ENCODE assay signal across 1 cellular context in genomic region chr18:79068946-79069791, GRCh38.
A peak's percentile ranks its signal among the peaks of the same experiment; 100 is the strongest.
TF ChIP-seq lines count a peak whose summit lies in the region.

ATP9B (plus strand) TSS chr18:79069394; CDS start chr18:79069411, 17 bp downstream.

TF ChIP-seq in HEK293, 187 proteins besides CTCF, POLR2A, EP300 and RAD21 (continued from another document and continues in another):
- TF ChIP-seq, protein P1, sequence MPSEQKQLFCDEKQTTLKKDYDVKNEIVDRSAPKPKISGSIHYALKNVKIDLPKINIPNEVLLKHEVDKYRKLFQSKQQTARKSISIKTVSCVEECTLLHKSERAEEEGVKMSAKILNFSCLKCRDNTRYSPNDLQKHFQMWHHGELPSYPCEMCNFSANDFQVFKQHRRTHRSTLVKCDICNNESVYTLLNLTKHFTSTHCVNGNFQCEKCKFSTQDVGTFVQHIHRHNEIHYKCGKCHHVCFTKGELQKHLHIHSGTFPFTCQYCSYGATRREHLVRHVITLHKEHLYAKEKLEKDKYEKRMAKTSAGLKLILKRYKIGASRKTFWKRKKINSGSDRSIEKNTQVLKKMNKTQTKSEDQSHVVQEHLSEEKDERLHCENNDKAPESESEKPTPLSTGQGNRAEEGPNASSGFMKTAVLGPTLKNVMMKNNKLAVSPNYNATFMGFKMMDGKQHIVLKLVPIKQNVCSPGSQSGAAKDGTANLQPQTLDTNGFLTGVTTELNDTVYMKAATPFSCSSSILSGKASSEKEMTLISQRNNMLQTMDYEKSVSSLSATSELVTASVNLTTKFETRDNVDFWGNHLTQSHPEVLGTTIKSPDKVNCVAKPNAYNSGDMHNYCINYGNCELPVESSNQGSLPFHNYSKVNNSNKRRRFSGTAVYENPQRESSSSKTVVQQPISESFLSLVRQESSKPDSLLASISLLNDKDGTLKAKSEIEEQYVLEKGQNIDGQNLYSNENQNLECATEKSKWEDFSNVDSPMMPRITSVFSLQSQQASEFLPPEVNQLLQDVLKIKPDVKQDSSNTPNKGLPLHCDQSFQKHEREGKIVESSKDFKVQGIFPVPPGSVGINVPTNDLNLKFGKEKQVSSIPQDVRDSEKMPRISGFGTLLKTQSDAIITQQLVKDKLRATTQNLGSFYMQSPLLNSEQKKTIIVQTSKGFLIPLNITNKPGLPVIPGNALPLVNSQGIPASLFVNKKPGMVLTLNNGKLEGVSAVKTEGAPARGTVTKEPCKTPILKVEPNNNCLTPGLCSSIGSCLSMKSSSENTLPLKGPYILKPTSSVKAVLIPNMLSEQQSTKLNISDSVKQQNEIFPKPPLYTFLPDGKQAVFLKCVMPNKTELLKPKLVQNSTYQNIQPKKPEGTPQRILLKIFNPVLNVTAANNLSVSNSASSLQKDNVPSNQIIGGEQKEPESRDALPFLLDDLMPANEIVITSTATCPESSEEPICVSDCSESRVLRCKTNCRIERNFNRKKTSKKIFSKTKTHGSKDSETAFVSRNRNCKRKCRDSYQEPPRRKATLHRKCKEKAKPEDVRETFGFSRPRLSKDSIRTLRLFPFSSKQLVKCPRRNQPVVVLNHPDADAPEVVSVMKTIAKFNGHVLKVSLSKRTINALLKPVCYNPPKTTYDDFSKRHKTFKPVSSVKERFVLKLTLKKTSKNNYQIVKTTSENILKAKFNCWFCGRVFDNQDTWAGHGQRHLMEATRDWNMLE (tag by site-specific recombination; conservative IDR thresholded peaks at IDR 0.05; ENCODE audit: low read depth): 0 out of 2 replicates have a peak, but pooled peaks have one; percentile 11
- peak; percentile 66 for TF ChIP-seq YY1 (tag by site-specific recombination; IDR thresholded peaks at IDR 0.05)
- no peak for TF ChIP-seq ZNF560 (tag by site-specific recombination; IDR thresholded peaks at IDR 0.05; ENCODE audit: borderline replicate concordance)
- TF ChIP-seq, protein P2, sequence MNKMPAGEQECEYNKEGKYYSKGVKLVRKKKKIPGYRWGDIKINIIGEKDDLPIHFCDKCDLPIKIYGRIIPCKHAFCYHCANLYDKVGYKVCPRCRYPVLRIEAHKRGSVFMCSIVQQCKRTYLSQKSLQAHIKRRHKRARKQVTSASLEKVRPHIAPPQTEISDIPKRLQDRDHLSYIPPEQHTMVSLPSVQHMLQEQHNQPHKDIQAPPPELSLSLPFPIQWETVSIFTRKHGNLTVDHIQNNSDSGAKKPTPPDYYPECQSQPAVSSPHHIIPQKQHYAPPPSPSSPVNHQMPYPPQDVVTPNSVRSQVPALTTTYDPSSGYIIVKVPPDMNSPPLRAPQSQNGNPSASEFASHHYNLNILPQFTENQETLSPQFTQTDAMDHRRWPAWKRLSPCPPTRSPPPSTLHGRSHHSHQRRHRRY (tag by site-specific recombination; IDR thresholded peaks at IDR 0.05): no peak
- TF ChIP-seq ZNF221 (tag by site-specific recombination; IDR thresholded peaks at IDR 0.05; ENCODE audit: borderline replicate concordance): no peak
- TF ChIP-seq ZNF202 (tag by site-specific recombination; IDR thresholded peaks at IDR 0.05; ENCODE audit: borderline replicate concordance): no peak
- TF ChIP-seq ZNF677 (tag by site-specific recombination; IDR thresholded peaks at IDR 0.05): 0 out of 2 replicates have a peak, but pooled peaks have one; percentile 4
- no peak for TF ChIP-seq ZNF292 (tag by site-specific recombination; IDR thresholded peaks at IDR 0.05; ENCODE audit: borderline replicate concordance, low read depth)
- peak; percentile 68 for TF ChIP-seq KLF1 (tag by site-specific recombination; IDR thresholded peaks at IDR 0.05)
- TF ChIP-seq ZNF768 (tag by site-specific recombination; IDR thresholded peaks at IDR 0.05): no peak
- TF ChIP-seq ZNF558 (tag by site-specific recombination; IDR thresholded peaks at IDR 0.05): no peak
- TF ChIP-seq HOXD13 (CRISPR knock-in tag; IDR thresholded peaks at IDR 0.05; ENCODE audit: borderline replicate concordance): no peak
- TF ChIP-seq, protein P3, sequence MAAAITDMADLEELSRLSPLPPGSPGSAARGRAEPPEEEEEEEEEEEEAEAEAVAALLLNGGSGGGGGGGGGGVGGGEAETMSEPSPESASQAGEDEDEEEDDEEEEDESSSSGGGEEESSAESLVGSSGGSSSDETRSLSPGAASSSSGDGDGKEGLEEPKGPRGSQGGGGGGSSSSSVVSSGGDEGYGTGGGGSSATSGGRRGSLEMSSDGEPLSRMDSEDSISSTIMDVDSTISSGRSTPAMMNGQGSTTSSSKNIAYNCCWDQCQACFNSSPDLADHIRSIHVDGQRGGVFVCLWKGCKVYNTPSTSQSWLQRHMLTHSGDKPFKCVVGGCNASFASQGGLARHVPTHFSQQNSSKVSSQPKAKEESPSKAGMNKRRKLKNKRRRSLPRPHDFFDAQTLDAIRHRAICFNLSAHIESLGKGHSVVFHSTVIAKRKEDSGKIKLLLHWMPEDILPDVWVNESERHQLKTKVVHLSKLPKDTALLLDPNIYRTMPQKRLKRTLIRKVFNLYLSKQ (tag by site-specific recombination; IDR thresholded peaks at IDR 0.05; ENCODE audit: borderline replicate concordance): no peak
- 0 out of 2 replicates have a peak, but pooled peaks have one; percentile 7 for TF ChIP-seq ZSCAN4 (tag by site-specific recombination; IDR thresholded peaks at IDR 0.05)
- TF ChIP-seq ZNF423 (tag by site-specific recombination; IDR thresholded peaks at IDR 0.05): no peak
- TF ChIP-seq ZNF658 (tag by site-specific recombination; IDR thresholded peaks at IDR 0.05): no peak
- TF ChIP-seq PRDM1 (tag by site-specific recombination; IDR thresholded peaks at IDR 0.05): peak; percentile 77
- TF ChIP-seq ZSCAN16 (tag by site-specific recombination; IDR thresholded peaks at IDR 0.05): no peak
- no peak for TF ChIP-seq ZNF704 (tag by site-specific recombination; IDR thresholded peaks at IDR 0.05)
- TF ChIP-seq ZNF335 (tag by site-specific recombination; conservative IDR thresholded peaks at IDR 0.05): peak; percentile 24
- TF ChIP-seq, protein P4, sequence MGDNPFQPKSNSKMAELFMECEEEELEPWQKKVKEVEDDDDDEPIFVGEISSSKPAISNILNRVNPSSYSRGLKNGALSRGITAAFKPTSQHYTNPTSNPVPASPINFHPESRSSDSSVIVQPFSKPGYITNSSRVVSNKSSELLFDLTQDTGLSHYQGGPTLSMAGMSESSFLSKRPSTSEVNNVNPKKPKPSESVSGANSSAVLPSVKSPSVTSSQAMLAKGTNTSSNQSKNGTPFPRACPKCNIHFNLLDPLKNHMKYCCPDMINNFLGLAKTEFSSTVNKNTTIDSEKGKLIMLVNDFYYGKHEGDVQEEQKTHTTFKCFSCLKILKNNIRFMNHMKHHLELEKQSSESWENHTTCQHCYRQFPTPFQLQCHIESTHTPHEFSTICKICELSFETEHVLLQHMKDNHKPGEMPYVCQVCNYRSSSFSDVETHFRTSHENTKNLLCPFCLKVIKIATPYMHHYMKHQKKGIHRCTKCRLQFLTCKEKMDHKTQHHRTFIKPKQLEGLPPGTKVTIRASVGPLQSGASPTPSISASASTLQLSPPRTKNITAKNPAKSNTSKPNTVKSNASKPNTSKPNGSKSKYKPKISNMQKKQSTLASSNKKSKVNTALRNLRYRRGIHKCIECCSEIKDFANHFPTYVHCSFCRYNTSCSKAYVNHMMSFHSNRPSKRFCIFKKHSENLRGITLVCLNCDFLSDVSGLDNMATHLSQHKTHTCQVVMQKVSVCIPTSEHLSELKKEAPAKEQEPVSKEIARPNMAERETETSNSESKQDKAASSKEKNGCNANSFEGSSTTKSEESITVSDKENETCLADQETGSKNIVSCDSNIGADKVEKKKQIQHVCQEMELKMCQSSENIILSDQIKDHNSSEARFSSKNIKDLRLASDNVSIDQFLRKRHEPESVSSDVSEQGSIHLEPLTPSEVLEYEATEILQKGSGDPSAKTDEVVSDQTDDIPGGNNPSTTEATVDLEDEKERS (tag by site-specific recombination; IDR thresholded peaks at IDR 0.05): peak; percentile 25; the same call in 1 of the 2 replicates
- TF ChIP-seq ZBTB1 (tag by site-specific recombination; IDR thresholded peaks at IDR 0.05): no peak
- TF ChIP-seq ZNF37A (tag by site-specific recombination; IDR thresholded peaks at IDR 0.05): no peak
- peak; percentile 82 for TF ChIP-seq EGR2 (tag by site-specific recombination; IDR thresholded peaks at IDR 0.05; ENCODE audit: low read depth)
- no peak for TF ChIP-seq REPIN1 (tag by site-specific recombination; IDR thresholded peaks at IDR 0.05; ENCODE audit: low read depth)
- no peak for TF ChIP-seq TRIM28 (IDR thresholded peaks at IDR 0.05; ENCODE audit: borderline replicate concordance, low read length)
- TF ChIP-seq ZBTB21 (tag by site-specific recombination; IDR thresholded peaks at IDR 0.05): peak; percentile 98
- TF ChIP-seq, protein P5, sequence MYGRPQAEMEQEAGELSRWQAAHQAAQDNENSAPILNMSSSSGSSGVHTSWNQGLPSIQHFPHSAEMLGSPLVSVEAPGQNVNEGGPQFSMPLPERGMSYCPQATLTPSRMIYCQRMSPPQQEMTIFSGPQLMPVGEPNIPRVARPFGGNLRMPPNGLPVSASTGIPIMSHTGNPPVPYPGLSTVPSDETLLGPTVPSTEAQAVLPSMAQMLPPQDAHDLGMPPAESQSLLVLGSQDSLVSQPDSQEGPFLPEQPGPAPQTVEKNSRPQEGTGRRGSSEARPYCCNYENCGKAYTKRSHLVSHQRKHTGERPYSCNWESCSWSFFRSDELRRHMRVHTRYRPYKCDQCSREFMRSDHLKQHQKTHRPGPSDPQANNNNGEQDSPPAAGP (tag by site-specific recombination; IDR thresholded peaks at IDR 0.05): peak; percentile 80; the same call in 1 of the 2 replicates
- TF ChIP-seq, protein P6, sequence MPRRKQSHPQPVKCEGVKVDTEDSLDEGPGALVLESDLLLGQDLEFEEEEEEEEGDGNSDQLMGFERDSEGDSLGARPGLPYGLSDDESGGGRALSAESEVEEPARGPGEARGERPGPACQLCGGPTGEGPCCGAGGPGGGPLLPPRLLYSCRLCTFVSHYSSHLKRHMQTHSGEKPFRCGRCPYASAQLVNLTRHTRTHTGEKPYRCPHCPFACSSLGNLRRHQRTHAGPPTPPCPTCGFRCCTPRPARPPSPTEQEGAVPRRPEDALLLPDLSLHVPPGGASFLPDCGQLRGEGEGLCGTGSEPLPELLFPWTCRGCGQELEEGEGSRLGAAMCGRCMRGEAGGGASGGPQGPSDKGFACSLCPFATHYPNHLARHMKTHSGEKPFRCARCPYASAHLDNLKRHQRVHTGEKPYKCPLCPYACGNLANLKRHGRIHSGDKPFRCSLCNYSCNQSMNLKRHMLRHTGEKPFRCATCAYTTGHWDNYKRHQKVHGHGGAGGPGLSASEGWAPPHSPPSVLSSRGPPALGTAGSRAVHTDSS (tag by site-specific recombination; IDR thresholded peaks at IDR 0.05): no peak; the same call in 1 of the 2 replicates
- TF ChIP-seq ZNF214 (tag by site-specific recombination; IDR thresholded peaks at IDR 0.05; ENCODE audit: borderline replicate concordance): no peak
- no peak for TF ChIP-seq BCL6B (tag by site-specific recombination; IDR thresholded peaks at IDR 0.05)
- no peak for TF ChIP-seq ZNF114 (tag by site-specific recombination; IDR thresholded peaks at IDR 0.05)
- TF ChIP-seq WT1 (tag by site-specific recombination; IDR thresholded peaks at IDR 0.05): no peak
- peak; percentile 78 for TF ChIP-seq SP7 (tag by site-specific recombination; IDR thresholded peaks at IDR 0.05)
- no peak for TF ChIP-seq ZNF175 (tag by site-specific recombination; IDR thresholded peaks at IDR 0.05)
- no peak for TF ChIP-seq GFI1B (tag by site-specific recombination; IDR thresholded peaks at IDR 0.05)
- no peak for TF ChIP-seq ZNF157 (tag by site-specific recombination; IDR thresholded peaks at IDR 0.05)
- TF ChIP-seq HOXC10 (CRISPR knock-in tag; IDR thresholded peaks at IDR 0.05): no peak
- TF ChIP-seq, protein P7, sequence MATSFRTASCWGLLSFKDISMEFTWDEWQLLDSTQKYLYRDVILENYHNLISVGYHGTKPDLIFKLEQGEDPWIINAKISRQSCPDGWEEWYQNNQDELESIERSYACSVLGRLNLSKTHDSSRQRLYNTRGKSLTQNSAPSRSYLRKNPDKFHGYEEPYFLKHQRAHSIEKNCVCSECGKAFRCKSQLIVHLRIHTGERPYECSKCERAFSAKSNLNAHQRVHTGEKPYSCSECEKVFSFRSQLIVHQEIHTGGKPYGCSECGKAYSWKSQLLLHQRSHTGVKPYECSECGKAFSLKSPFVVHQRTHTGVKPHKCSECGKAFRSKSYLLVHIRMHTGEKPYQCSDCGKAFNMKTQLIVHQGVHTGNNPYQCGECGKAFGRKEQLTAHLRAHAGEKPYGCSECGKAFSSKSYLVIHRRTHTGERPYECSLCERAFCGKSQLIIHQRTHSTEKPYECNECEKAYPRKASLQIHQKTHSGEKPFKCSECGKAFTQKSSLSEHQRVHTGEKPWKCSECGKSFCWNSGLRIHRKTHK (tag by site-specific recombination; IDR thresholded peaks at IDR 0.05): no peak
- TF ChIP-seq ZNF174 (tag by site-specific recombination; IDR thresholded peaks at IDR 0.05): no peak
- TF ChIP-seq ZNF274 (IDR thresholded peaks at IDR 0.05; ENCODE audit: low read length): no peak
- no peak for TF ChIP-seq ZNF274 (tag by site-specific recombination; IDR thresholded peaks at IDR 0.05; ENCODE audit: borderline replicate concordance)
- TF ChIP-seq ZSCAN23 (tag by site-specific recombination; IDR thresholded peaks at IDR 0.05): no peak
- no peak for TF ChIP-seq ZBTB48 (tag by site-specific recombination; IDR thresholded peaks at IDR 0.05)
